Comparison of ENCODE assay signal across 1 cellular context in genomic region chr4:98928131-98928504, GRCh38.
TF ChIP-seq lines count a peak whose summit lies in the region.

No MANE protein-coding gene starts in this region.

TF ChIP-seq in K562, 482 proteins besides CTCF, POLR2A, EP300 and RAD21 (continued from another document):
- TF ChIP-seq NKRF (IDR thresholded peaks at IDR 0.05; ENCODE audit: borderline replicate concordance) (peak; percentile 95), BCLAF1 (IDR thresholded peaks at IDR 0.05; ENCODE audit: borderline replicate concordance in 1 of 2, control insufficient read depth in 1 of 2, low read depth in 2 of 2, low read length in 1 of 2) (no peak), MEIS2 (IDR thresholded peaks at IDR 0.05; ENCODE audit: partially characterized antibody) (no peak), FOXP4 (CRISPR knock-in tag; IDR thresholded peaks at IDR 0.05; ENCODE audit: borderline replicate concordance) (no peak), ID3 (CRISPR knock-in tag; IDR thresholded peaks at IDR 0.05) (no peak), ID3 (tag; IDR thresholded peaks at IDR 0.05) (no peak), STAT5B (CRISPR knock-in tag; IDR thresholded peaks at IDR 0.05) (no peak), KDM5B (IDR thresholded peaks at IDR 0.05; ENCODE audit: insufficient replicate concordance, low read depth, low read length) (no peak), ZBTB43 (CRISPR knock-in tag; IDR thresholded peaks at IDR 0.05) (no peak; the same call in 1 of the 2 replicates), ZNF274 (IDR thresholded peaks at IDR 0.05; ENCODE audit: borderline replicate concordance, low read depth, low read length) (no peak)
